Comparison of ENCODE assay signal across 19 cellular contexts in genomic region chr1:5716126-5716525, GRCh38.
DNase-seq lines count a peak whose midpoint lies in the region; ATAC-seq and TF ChIP-seq lines count a peak whose summit lies in the region.
"Had no signal": no experiment of that assay in that cellular context is flagged by ENCODE, and none has a peak within 500 bp of the region (broad histone marks: within the 10 kb centered on the region; RNA-seq: fewer than 3 reads in every experiment).

No MANE protein-coding gene starts in this region.

- no peaks in the 10 kb centered on the region for H3K27me3 Mint-ChIP-seq in Caco-2 (ENCODE audit: insufficient read depth, unreplicated experiment)

- H3K4me1 ChIP-seq in Caco-2 (peaks cover 30% of the 10 kb centered on the region), neuronal stem cell (ENCODE audit: control insufficient read depth in 2 of 2, insufficient read depth in 1 of 2, low read depth in 1 of 2, low read length in 2 of 2) (peaks cover 0 to 24% of the 10 kb centered on the region in 2 donors)

- H3K36me3 Mint-ChIP-seq in Caco-2 (ENCODE audit: insufficient read depth, unreplicated experiment): peaks cover 7% of the 10 kb centered on the region
- H3K36me3 Mint-ChIP-seq: CD4-positive, alpha-beta memory T cell had no signal

- ATAC-seq in Right ventricle myocardium superior (ENCODE audit: poor library complexity): no peak
- no peak for ATAC-seq in HG02973 (IDR thresholded peaks at IDR 0.05; ENCODE audit: unreplicated experiment)
- no peak for ATAC-seq in HG03159 (IDR thresholded peaks at IDR 0.05; ENCODE audit: unreplicated experiment)
- ATAC-seq: GM12878, HCT116 had no signal

- H3K36me3 ChIP-seq in Caco-2 (ENCODE audit: control insufficient read depth, insufficient read depth, low read length): no peaks in the 10 kb centered on the region
- H3K36me3 ChIP-seq in neuronal stem cell (replicated peaks in 1 of 2; ENCODE audit: control insufficient read depth in 2 of 2, insufficient read depth in 2 of 2, low read length in 2 of 2): no peaks in the 10 kb centered on the region

- H2BK15ac ChIP-seq in neuronal stem cell (ENCODE audit: low read length): no peak overlapping the region

- no peaks in the 10 kb centered on the region for H3K9me3 Mint-ChIP-seq in Caco-2 (ENCODE audit: unreplicated experiment)

- H3K4me3 Mint-ChIP-seq in Caco-2 (ENCODE audit: unreplicated experiment): no peak overlapping the region
- H3K4me3 Mint-ChIP-seq: B cell, GM23338 had no signal

- H3K27ac ChIP-seq in neuronal stem cell (replicated peaks; ENCODE audit: low read length): no peak overlapping the region
- H3K27ac ChIP-seq: 22Rv1 had no signal

- H3K79me1 ChIP-seq in neuronal stem cell (ENCODE audit: low read depth, low read length): no peaks in the 10 kb centered on the region

- POLR2A ChIA-PET in Caco-2 (lab: Charles Lee): no interaction called here

- H4K91ac ChIP-seq in neuronal stem cell (ENCODE audit: low read depth, low read length, poor library complexity): no peak overlapping the region

- H3K4me1 Mint-ChIP-seq in Caco-2 (ENCODE audit: low read depth, unreplicated experiment): peaks cover 6% of the 10 kb centered on the region
- H3K4me1 Mint-ChIP-seq: B cell; CD4-positive, alpha-beta memory T cell had no signal

- peak overlapping the region; percentile 25 for H3K18ac ChIP-seq in neuronal stem cell (ENCODE audit: low read length)

- peak overlapping the region; percentile 95 for H3K27ac Mint-ChIP-seq in Caco-2 (ENCODE audit: unreplicated experiment)
- H3K27ac Mint-ChIP-seq: B cell; CD4-positive, alpha-beta memory T cell; GM23338; H9 had no signal

- H3K23ac ChIP-seq in neuronal stem cell (ENCODE audit: low read depth, low read length, poor library complexity): no peak overlapping the region

- H3K9me3 ChIP-seq in Caco-2 (peaks cover 6% of the 10 kb centered on the region; the same call in 1 of the 2 replicates), neuronal stem cell (replicated peaks in 1 of 2; ENCODE audit: control insufficient read depth in 2 of 2, insufficient read depth in 1 of 2, low read depth in 1 of 2, low read length in 2 of 2) (peaks cover 0 to 10% of the 10 kb centered on the region in 2 donors)

- no peak overlapping the region for H3K14ac ChIP-seq in neuronal stem cell (ENCODE audit: low read length)

- TF ChIP-seq CTCF in Caco-2 (IDR thresholded peaks at IDR 0.05; ENCODE audit: insufficient read depth in 1 of 2, low read depth in 1 of 2, low read length in 1 of 2, severe bottlenecking in 1 of 2, unreplicated experiment in 1 of 2): no peak

- DNase-seq in cardiac septum (ENCODE audit: low spot score) (peak; percentile 53), Right ventricle myocardium superior (no peak), Caco-2 (no peak), neuronal stem cell (ENCODE audit: low spot score) (no peak), midbrain (lab: John Stamatoyannopoulos, UW) (no peak)
- DNase-seq: C1 segment of cervical spinal cord; CD4-positive, alpha-beta memory T cell; COR-L47; DMS79; EL; GDM1; H9 had no signal

- H3K27me3 ChIP-seq in Caco-2 (replicated peaks; ENCODE audit: control insufficient read depth, insufficient read depth, low read length) (no peaks in the 10 kb centered on the region), neuronal stem cell (ENCODE audit: control insufficient read depth in 3 of 3, insufficient read depth in 3 of 3, low read depth in 1 of 3, low read length in 3 of 3) (peaks cover 0 to 43% (median 0%) of the 10 kb centered on the region in 3 experiments)

- BruUV-seq in Caco-2 (replicated peaks; lab: Mats Ljungman, UMichigan): no TSS peak

- no peak overlapping the region for H2AFZ ChIP-seq in neuronal stem cell (ENCODE audit: low read length)
- H2AFZ ChIP-seq: GM23338 had no signal

- H2BK12ac ChIP-seq in neuronal stem cell (ENCODE audit: low read length): no peak overlapping the region

- CTCF ChIA-PET in Caco-2 (lab: Charles Lee): interaction anchor here (2.7 kb wide), 1 partner anchor 30 kb away, joined by 18 read pairs; no protein-coding TSS in a partner anchor

- H2AK5ac ChIP-seq in neuronal stem cell (ENCODE audit: low read depth, low read length): no peak overlapping the region

- no peak overlapping the region for H2BK5ac ChIP-seq in neuronal stem cell (ENCODE audit: low read length)

- no peak overlapping the region for H3K4me2 ChIP-seq in neuronal stem cell (ENCODE audit: insufficient read depth, low read length, poor library complexity, severe bottlenecking)
- H3K4me2 ChIP-seq: GM23338 had no signal

- no CpG with 5 or more reads among the region's 6 CpGs for WGBS in neuronal stem cell (ENCODE audit: extremely low coverage in 2 of 2, insufficient read length in 2 of 2, insufficient replicate concordance in 1 of 2), 2 donors

- H3K4me3 ChIP-seq in Caco-2 (ENCODE audit: low read depth, low read length): no peak overlapping the region
- H3K4me3 ChIP-seq in neuronal stem cell (ENCODE audit: low read length in 2 of 2): no peak overlapping the region
- H3K4me3 ChIP-seq: GM12878, GM23338 had no signal

- H2BK120ac ChIP-seq in neuronal stem cell (ENCODE audit: low read depth, low read length): no peak overlapping the region

- no peak overlapping the region for H3K4ac ChIP-seq in neuronal stem cell (ENCODE audit: low read length)

- no peak overlapping the region for H3K9ac ChIP-seq in neuronal stem cell (ENCODE audit: low read depth, low read length, poor library complexity)

- no peak overlapping the region for H4K8ac ChIP-seq in neuronal stem cell (ENCODE audit: low read depth, low read length)

- intact Hi-C loops in cardiac septum (cut with DNase I): no loop called here
- intact Hi-C loops in Right ventricle myocardium superior (cut with DNase I): no loop called here
- intact Hi-C loops in Caco-2 (cut with micrococcal nuclease; ENCODE audit: unreplicated experiment): loop anchor here (5.0 kb wide), 1 partner anchor 69 kb away; no protein-coding TSS in a partner anchor
